1 cellular context compared by ENCODE assay signal in the genomic region with DNA sequence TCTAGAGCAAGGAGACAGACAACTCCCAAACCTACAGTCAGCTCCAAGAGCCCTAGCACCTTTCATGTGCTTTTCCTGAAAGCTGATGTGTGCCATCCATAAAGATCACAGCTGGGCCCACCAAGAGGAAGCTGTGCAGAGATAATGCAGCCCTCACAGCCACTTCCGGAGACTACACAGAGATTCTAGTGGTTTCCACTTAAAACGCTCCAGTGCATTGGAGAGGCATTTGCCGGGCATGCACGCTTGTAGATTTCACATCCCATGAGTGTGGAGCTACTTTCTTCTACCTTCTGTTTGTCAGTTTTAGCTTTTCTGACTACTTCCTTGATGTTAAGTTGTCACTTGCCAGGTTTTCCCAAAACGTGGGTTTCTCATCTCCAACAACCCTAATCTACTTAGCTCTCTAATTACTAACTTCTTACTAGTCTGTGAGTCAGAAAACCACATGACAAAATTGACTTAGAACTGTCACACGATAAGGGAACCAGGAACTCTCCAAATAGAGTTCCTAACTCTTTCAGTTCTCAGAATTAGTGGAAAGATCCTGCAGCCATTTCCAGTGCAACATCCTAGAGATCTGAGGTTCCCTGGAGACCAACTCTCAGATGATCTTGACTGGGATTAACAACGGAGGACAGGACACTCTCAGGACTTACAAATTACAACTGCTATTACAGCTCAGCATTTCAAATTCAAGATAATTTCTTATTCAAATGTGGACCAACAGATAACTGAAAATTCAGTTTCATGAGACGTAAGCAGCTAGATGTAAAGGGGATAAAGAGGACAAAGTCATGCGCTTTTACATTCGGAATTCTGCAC.
TF ChIP-seq lines count a peak whose summit lies in the region.

No MANE protein-coding gene starts in this region.

TF ChIP-seq in K562, 482 proteins besides CTCF, POLR2A, EP300 and RAD21 (continued from another document):
- TF ChIP-seq MLX (CRISPR knock-in tag; conservative IDR thresholded peaks at IDR 0.05) (no peak), GABPB2 (CRISPR knock-in tag; conservative IDR thresholded peaks at IDR 0.05) (no peak), MAFK (IDR thresholded peaks at IDR 0.05; ENCODE audit: low read length) (no peak), PKNOX1 (IDR thresholded peaks at IDR 0.05) (no peak), TAF15 (IDR thresholded peaks at IDR 0.05; ENCODE audit: low read depth, low read length) (no peak), SMARCC2 (IDR thresholded peaks at IDR 0.05; ENCODE audit: low read depth) (0 out of 2 replicates have a peak, but pooled peaks have one; percentile 41), CAMTA2 (CRISPR knock-in tag; conservative IDR thresholded peaks at IDR 0.05) (no peak), GATAD2A (IDR thresholded peaks at IDR 0.05) (no peak), BRD9 (IDR thresholded peaks at IDR 0.05; ENCODE audit: low read depth, partially characterized antibody) (no peak), SIRT6 (IDR thresholded peaks at IDR 0.05; ENCODE audit: low read depth, low read length) (no peak), GTF2A2 (tag; IDR thresholded peaks at IDR 0.05) (no peak), RBM39 (optimal IDR thresholded peaks at IDR 0.05; ENCODE audit: low read depth, low read length) (no peak), SUPT5H (IDR thresholded peaks at IDR 0.05) (no peak), KLF1 (tag; IDR thresholded peaks at IDR 0.05) (no peak), SMARCA4 (IDR thresholded peaks at IDR 0.05) (peak; percentile 56), ZNF316 (IDR thresholded peaks at IDR 0.05) (no peak), GABPA (tag; conservative IDR thresholded peaks at IDR 0.05; ENCODE audit: low read depth) (peak; percentile 88), CBX3 (IDR thresholded peaks at IDR 0.05; ENCODE audit: borderline replicate concordance in 1 of 2, low read length in 2 of 2) (no peak), PYGO2 (tag; IDR thresholded peaks at IDR 0.05) (no peak), MBD2 (IDR thresholded peaks at IDR 0.05; ENCODE audit: borderline replicate concordance, low read depth) (no peak), TCFL5 (CRISPR knock-in tag; conservative IDR thresholded peaks at IDR 0.05) (no peak), ZNF699 (CRISPR knock-in tag; IDR thresholded peaks at IDR 0.05; ENCODE audit: insufficient replicate concordance) (no peak)
- TF ChIP-seq, protein P1, sequence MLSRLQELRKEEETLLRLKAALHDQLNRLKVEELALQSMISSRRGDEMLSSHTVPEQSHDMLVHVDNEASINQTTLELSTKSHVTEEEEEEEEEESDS (CRISPR knock-in tag; IDR thresholded peaks at IDR 0.05): no peak
- TF ChIP-seq, protein P2, sequence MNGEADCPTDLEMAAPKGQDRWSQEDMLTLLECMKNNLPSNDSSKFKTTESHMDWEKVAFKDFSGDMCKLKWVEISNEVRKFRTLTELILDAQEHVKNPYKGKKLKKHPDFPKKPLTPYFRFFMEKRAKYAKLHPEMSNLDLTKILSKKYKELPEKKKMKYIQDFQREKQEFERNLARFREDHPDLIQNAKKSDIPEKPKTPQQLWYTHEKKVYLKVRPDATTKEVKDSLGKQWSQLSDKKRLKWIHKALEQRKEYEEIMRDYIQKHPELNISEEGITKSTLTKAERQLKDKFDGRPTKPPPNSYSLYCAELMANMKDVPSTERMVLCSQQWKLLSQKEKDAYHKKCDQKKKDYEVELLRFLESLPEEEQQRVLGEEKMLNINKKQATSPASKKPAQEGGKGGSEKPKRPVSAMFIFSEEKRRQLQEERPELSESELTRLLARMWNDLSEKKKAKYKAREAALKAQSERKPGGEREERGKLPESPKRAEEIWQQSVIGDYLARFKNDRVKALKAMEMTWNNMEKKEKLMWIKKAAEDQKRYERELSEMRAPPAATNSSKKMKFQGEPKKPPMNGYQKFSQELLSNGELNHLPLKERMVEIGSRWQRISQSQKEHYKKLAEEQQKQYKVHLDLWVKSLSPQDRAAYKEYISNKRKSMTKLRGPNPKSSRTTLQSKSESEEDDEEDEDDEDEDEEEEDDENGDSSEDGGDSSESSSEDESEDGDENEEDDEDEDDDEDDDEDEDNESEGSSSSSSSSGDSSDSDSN (IDR thresholded peaks at IDR 0.05; ENCODE audit: borderline replicate concordance in 1 of 2, low read depth in 2 of 2, low read length in 2 of 2): no peak
- TF ChIP-seq, protein P3, sequence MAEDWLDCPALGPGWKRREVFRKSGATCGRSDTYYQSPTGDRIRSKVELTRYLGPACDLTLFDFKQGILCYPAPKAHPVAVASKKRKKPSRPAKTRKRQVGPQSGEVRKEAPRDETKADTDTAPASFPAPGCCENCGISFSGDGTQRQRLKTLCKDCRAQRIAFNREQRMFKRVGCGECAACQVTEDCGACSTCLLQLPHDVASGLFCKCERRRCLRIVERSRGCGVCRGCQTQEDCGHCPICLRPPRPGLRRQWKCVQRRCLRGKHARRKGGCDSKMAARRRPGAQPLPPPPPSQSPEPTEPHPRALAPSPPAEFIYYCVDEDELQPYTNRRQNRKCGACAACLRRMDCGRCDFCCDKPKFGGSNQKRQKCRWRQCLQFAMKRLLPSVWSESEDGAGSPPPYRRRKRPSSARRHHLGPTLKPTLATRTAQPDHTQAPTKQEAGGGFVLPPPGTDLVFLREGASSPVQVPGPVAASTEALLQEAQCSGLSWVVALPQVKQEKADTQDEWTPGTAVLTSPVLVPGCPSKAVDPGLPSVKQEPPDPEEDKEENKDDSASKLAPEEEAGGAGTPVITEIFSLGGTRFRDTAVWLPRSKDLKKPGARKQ (CRISPR knock-in tag; IDR thresholded peaks at IDR 0.05): no peak
- TF ChIP-seq, protein P4, sequence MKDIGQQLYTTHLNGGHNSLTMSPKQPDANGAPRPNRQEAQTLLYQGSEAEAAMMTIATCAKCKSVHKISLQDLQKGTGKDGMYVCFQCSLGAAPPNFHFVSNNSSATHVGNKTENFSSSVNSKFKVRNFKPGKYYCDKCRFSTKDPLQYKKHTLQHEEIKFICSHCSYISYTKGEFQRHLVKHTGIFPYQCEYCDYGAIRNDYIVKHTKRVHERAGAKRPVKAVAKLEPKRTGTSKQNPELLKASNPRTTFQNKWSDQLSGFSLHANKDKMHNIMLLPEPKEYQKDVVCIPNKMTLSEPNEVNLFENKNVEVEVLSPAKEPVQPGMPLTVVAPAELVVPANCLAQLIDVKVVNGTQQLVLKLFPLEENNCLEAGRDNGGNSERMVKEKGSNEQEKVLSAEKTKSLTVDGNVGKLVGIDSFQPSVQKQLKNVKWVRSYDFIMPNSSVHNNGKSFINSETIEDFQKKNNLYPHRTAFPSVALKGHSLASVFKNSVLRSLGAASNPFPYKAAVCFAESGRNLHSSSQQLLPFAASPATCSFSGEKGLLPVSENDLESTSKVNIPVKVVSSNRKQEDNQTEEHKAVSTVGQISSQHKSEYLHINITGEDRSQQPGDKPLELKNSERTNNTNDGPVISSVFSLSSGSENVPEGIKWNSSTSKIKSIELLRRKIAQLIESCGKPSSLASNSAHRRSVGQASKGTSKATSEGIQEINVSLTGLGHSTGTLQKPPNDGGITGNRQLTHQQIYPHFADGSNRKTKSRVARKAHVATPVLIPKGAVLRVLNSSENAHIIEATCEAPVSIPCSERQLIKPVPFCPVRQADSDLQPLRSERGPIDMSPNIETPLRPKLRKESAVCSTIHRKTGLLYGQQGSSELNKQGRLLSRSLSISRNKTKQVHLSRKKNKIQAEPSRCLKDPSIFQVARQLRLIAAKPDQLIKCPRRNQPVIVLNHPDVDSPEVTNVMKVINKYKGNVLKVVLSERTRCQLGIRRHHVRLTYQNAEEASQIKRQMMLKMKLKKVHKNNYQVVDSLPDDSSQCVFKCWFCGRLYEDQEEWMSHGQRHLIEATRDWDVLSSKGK (CRISPR knock-in tag; IDR thresholded peaks at IDR 0.05): no peak
